In the genomic region with DNA sequence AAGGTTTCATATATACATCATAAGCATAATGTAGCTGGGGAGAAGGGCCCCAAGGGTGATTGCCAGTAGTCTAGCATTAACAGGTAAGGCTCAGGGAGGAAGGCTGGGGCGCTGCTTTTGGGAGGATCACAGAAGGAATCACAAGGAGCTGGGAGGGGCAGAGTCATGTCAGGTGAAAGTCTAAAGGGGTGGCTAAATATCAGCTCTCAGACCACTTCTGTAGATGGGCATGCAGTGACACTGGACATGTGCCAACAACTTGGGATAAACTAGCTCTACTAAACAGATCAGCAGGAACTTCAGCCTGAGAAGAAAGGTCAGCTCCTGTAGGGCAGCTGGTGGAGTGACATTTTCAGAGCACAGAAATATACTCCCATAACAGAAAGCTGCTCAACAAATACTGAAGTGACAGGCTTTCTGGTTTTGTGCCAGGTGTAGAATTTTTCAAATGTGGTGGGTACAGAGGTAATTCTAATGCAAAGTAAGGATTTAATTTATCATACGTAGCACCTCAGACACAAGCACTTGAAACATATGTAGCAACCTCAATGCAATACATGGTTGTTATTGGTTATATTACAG, we compare ENCODE assay signal across 13 cellular contexts.
DNase-seq lines count a peak whose midpoint lies in the region; ATAC-seq and TF ChIP-seq lines count a peak whose summit lies in the region.
"Had no signal": no experiment of that assay in that cellular context is flagged by ENCODE, and none has a peak within 500 bp of the region (broad histone marks: within the 10 kb centered on the region; RNA-seq: fewer than 3 reads in every experiment).

No MANE protein-coding gene starts in this region.

- peak; percentile 23 for ATAC-seq in HG02798 (IDR thresholded peaks at IDR 0.05; ENCODE audit: poor library complexity, unreplicated experiment)
- no peak for ATAC-seq in activated CD4-positive, CD25-positive, alpha-beta regulatory T cell treated with anti-CD3 and anti-CD28 coated beads, Interleukin-2, amount 50 U/mL, for 24 hours
- ATAC-seq: Panc1 had no signal

- H3K27ac ChIP-seq in dorsolateral prefrontal cortex = peak overlapping the region in 51 of 59 donors; percentile 4 to 100 (median 63)
- H3K27ac ChIP-seq: esophagus muscularis mucosa, tibial artery had no signal

- DNase-seq in NCI-H1092 treated with DMSO at 0.1 percent for 48 hours (lab: John Stamatoyannopoulos, UW) (peak; percentile 56), NCI-H1092 (lab: John Stamatoyannopoulos, UW) (no peak), NCI-H510A (lab: John Stamatoyannopoulos, UW) (peak; percentile 28), dorsolateral prefrontal cortex (no peak), superior temporal gyrus (ENCODE audit: extremely low spot score) (no peak), nucleus accumbens (lab: John Stamatoyannopoulos, UW) (no peak)
- DNase-seq: 8988T, tibial artery had no signal

- H3K4me3 ChIP-seq in dorsolateral prefrontal cortex = no peak overlapping the region
- H3K4me3 ChIP-seq: esophagus muscularis mucosa, lung, tibial artery had no signal

- intact Hi-C loops in dorsolateral prefrontal cortex (cut with DNase I) = no loop called here

- TF ChIP-seq CTCF in dorsolateral prefrontal cortex (IDR thresholded peaks at IDR 0.05 in 54 of 56, conservative IDR thresholded peaks at IDR 0.05 in 2 of 56; ENCODE audit: low read depth in 1 of 56, partially characterized antibody in 56 of 56) = no peak

- no peaks in the 10 kb centered on the region for H3K27me3 ChIP-seq in dorsolateral prefrontal cortex
- H3K27me3 ChIP-seq: esophagus muscularis mucosa, tibial artery had no signal

Comparison
In these comparisons a context has a peak if more than half of its experiments do, and no peak if none do; other contexts are left out.
1. DNase-seq: peak in NCI-H1092 treated with DMSO at 0.1 percent for 48 hours (single experiment) and NCI-H510A (single experiment); none in NCI-H1092 (single experiment), dorsolateral prefrontal cortex (0 of 10), superior temporal gyrus (single experiment) and nucleus accumbens (0 of 56).